8 cellular contexts compared by ENCODE assay signal in the genomic region with DNA sequence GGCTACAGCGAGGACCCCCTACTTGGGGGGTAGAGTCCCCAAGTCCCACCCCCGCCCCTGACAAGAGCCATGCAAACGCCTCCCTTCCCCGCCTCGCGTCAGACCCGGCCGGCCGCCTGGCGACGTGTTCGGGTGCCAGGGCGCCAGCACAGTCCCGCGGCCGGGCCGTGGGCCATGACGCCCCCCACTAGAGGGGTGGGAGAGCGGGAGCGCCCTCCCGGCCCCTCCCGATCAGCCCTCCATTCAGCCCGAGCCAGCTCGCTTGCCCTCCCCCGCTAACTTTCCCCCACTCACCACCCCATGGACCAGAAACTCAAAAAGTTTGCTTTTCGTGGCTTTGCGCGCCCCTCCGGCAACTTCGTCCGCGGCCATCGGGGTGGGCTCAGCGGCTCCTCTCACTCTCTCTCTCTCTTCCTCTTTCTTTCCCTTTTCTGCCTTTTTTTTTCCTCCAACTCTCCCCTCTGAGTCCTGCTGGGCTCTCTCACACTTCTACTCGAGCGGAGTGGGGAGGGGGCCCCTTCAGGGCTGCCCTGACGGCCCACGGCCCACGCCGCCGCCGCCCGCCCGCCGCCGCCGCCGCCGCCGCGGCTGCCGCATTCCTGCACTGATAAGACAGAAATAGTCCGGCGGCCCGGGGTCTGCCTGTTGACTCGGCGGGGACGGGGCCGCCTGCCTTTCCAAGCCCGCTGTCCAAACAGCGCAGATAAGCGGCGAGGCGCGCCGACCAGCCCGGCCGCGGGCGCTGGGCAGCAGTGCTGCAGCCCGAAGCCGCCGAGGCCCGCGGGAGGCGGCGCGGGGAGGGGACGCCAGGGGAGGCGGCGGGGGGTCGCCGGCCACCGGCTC. TPM values are rescaled to one million over a fixed set of nuclear protein-coding genes. Genes with fewer than 3 reads are reported as not detected.
DNase-seq lines count a peak whose midpoint lies in the region; ATAC-seq and TF ChIP-seq lines count a peak whose summit lies in the region.

TSS of gene SMARCD3 (minus strand) at position 504 of the 843 bp plus-strand sequence. CDS start at position 372, 132 bp downstream.

- H3K9me2 ChIP-seq in MM.1S (replicated peaks; ENCODE audit: insufficient read depth, low read length): no peaks in the 10 kb centered on the region

- ATAC-seq in gastroesophageal sphincter (peak; percentile 40), aorta (ENCODE audit: low FRiP score) (peak; percentile 53)
- peak; percentile 51 to 70 for ATAC-seq in natural killer cell treated with Interleukin-12 subunit alpha and Interleukin-12 subunit beta and Interleukin-15 and Interleukin-18, amount 100 ng/mL, for 72 hours

- H3K36me3 ChIP-seq in MM.1S (replicated peaks; ENCODE audit: insufficient read depth, low read length): no peaks in the 10 kb centered on the region
- H3K36me3 ChIP-seq in gastroesophageal sphincter: no peaks in the 10 kb centered on the region
- H3K36me3 ChIP-seq in aorta (ENCODE audit: control insufficient read depth in 1 of 2, insufficient read depth in 2 of 2, low read length in 1 of 2): no peaks in the 10 kb centered on the region

- TF ChIP-seq CTCF in MM.1S (IDR thresholded peaks at IDR 0.05; ENCODE audit: low read length) (no peak), gastroesophageal sphincter (IDR thresholded peaks at IDR 0.05) (no peak), GM13976 (IDR thresholded peaks at IDR 0.05; ENCODE audit: borderline replicate concordance, control extremely low read depth, extremely low read depth, insufficient read depth, missing control alignments) (no peak)

- no peaks in the 10 kb centered on the region for H3K79me2 ChIP-seq in MM.1S (ENCODE audit: low read length)

- H3K27ac ChIP-seq in MM.1S (ENCODE audit: low read length) (no peak within 1 kb of the TSS), gastroesophageal sphincter (peak within 1 kb of the TSS; percentile 55 to 96 (median 94)), aorta (ENCODE audit: low read depth in 1 of 2, low read length in 2 of 2) (peak within 1 kb of the TSS; percentile 61 to 95)

- peak; percentile 86 for DNase-seq in DMS53 (lab: John Stamatoyannopoulos, UW)
- no peak for DNase-seq in MM.1S
- peak; percentile 75 for DNase-seq in activated effector memory CD4-positive, alpha-beta T cell treated with anti-CD3 and anti-CD28 coated beads, Interleukin-2, amount 50 U/mL, for 16 hours
- DNase-seq in natural killer cell treated with Interleukin-12 subunit alpha and Interleukin-12 subunit beta and Interleukin-15 and Interleukin-18, amount 100 ng/mL, for 72 hours (ENCODE audit: low spot score): no peak
- DNase-seq in aorta: peak; percentile 82 to 92
- DNase-seq in SKM-1 (lab: John Stamatoyannopoulos, UW; ENCODE audit: unreplicated experiment): no peak
- DNase-seq in GM13976 (ENCODE audit: low spot score): no peak

- H3K4me3 ChIP-seq in MM.1S (ENCODE audit: low read length) (peak within 1 kb of the TSS; percentile 58), gastroesophageal sphincter (peak within 1 kb of the TSS; percentile 37 to 75), aorta (ENCODE audit: low read length in 2 of 2) (peak within 1 kb of the TSS; percentile 60 to 88)

- H3K36me3 Mint-ChIP-seq in natural killer cell treated with Interleukin-12 subunit alpha and Interleukin-12 subunit beta and Interleukin-15 and Interleukin-18, amount 100 ng/mL, for 72 hours: no peaks in the 10 kb centered on the region

- no peak for TF ChIP-seq EP300 in gastroesophageal sphincter (IDR thresholded peaks at IDR 0.05)

- H3K9me3 ChIP-seq in MM.1S (replicated peaks; ENCODE audit: insufficient read depth, low read length) (no peaks in the 10 kb centered on the region), gastroesophageal sphincter (no peaks in the 10 kb centered on the region), aorta (ENCODE audit: control insufficient read depth, low read length) (no peaks in the 10 kb centered on the region)

- H2AFZ ChIP-seq in MM.1S (ENCODE audit: low read length): peak within 1 kb of the TSS; percentile 51

- intact Hi-C loops in aorta (cut with DNase I): loop anchor here in 1 of 2 donors (5.0 to 10.0 kb wide), 2 partner anchors 166 to 506 kb away; partner anchors contain the start of genes FASTK and TMUB1

- H3K4me2 ChIP-seq in MM.1S (ENCODE audit: low read depth, low read length): peak within 1 kb of the TSS; percentile 94

- H3K4me1 ChIP-seq in MM.1S (ENCODE audit: low read length): peaks cover 19% of the 10 kb centered on the region
- H3K4me1 ChIP-seq in gastroesophageal sphincter: peaks cover 0 to 93% (median 60%) of the 10 kb centered on the region in 3 donors
- no peaks in the 10 kb centered on the region for H3K4me1 ChIP-seq in aorta (ENCODE audit: control insufficient read depth in 1 of 2, insufficient read depth in 2 of 2, low read length in 2 of 2)

- H3K27me3 ChIP-seq in MM.1S (replicated peaks; ENCODE audit: insufficient read depth, low read length): peaks cover 88% of the 10 kb centered on the region
- H3K27me3 ChIP-seq in gastroesophageal sphincter: peaks cover 12% of the 10 kb centered on the region
- H3K27me3 ChIP-seq in aorta (ENCODE audit: control insufficient read depth in 1 of 2, insufficient read depth in 2 of 2, low read length in 1 of 2): no peaks in the 10 kb centered on the region

- H3K9me3 Mint-ChIP-seq in natural killer cell treated with Interleukin-12 subunit alpha and Interleukin-12 subunit beta and Interleukin-15 and Interleukin-18, amount 100 ng/mL, for 72 hours: no peaks in the 10 kb centered on the region

- H3K27ac Mint-ChIP-seq in natural killer cell treated with Interleukin-12 subunit alpha and Interleukin-12 subunit beta and Interleukin-15 and Interleukin-18, amount 100 ng/mL, for 72 hours: peak within 1 kb of the TSS in 1 of 2 donors; percentile 43

- in situ Hi-C loops in GM13976 (cut with MboI; ENCODE audit: low sequenced_read_pairs, unreplicated experiment): no loop called here

- H4K20me1 ChIP-seq in MM.1S (ENCODE audit: insufficient read depth, low read length): peaks cover 5% of the 10 kb centered on the region; the same call in 1 of the 2 replicates

- peaks cover 28 to 33% of the 10 kb centered on the region in 2 donors for H3K4me1 Mint-ChIP-seq in natural killer cell treated with Interleukin-12 subunit alpha and Interleukin-12 subunit beta and Interleukin-15 and Interleukin-18, amount 100 ng/mL, for 72 hours (ENCODE audit: low read depth in 2 of 2)

- no peaks in the 10 kb centered on the region for H3F3A ChIP-seq in MM.1S (ENCODE audit: insufficient read depth, low read length)

- TF ChIP-seq POLR2A in gastroesophageal sphincter (IDR thresholded peaks at IDR 0.05): no peak

- no peak within 1 kb of the TSS; the same call in 1 of the 2 replicates for H3K9ac ChIP-seq in MM.1S (ENCODE audit: low read length)

- H3K4me3 Mint-ChIP-seq in natural killer cell treated with Interleukin-12 subunit alpha and Interleukin-12 subunit beta and Interleukin-15 and Interleukin-18, amount 100 ng/mL, for 72 hours: peak within 1 kb of the TSS; percentile 90

- WGBS in gastroesophageal sphincter (ENCODE audit: low coverage in 1 of 2), 2 donors: 0% methylated on average over 7 to 8 of the region's 84 CpGs
- WGBS in aorta, 2 donors: 1% methylated on average over 41 to 84 of the region's 84 CpGs

- peaks cover 28 to 41% of the 10 kb centered on the region in 2 donors for H3K27me3 Mint-ChIP-seq in natural killer cell treated with Interleukin-12 subunit alpha and Interleukin-12 subunit beta and Interleukin-15 and Interleukin-18, amount 100 ng/mL, for 72 hours

RNA-seq across cellular contexts. Expression of gene SMARCD3, which starts in this region (rescaled TPM):
- 10 to 100 TPM; 23.6 to 45.1 (median 39.8) TPM for total RNA-seq in gastroesophageal sphincter
- total RNA-seq in natural killer cell treated with Interleukin-12 subunit alpha and Interleukin-12 subunit beta and Interleukin-15 and Interleukin-18, amount 100 ng/mL, for 72 hours: 1 to 10 TPM in 1 of 2 donors, under 1 TPM in 1; 0.93 to 1.2 TPM
- 10 to 100 TPM; 52.4 to 84.4 TPM for total RNA-seq in aorta
- polyA plus RNA-seq in aorta: 100 to 1,000 TPM in 1 of 2 donors, 10 to 100 TPM in 1; 48.5 to 182 TPM

Comparison
In these comparisons a context has a peak if more than half of its experiments do, and no peak if none do; other contexts are left out.
1. RNA of gene SMARCD3 (total RNA-seq): 52.4 to 84.4 TPM in aorta and 23.6 to 45.1 TPM in gastroesophageal sphincter; 0.93 to 1.2 TPM in natural killer cell treated with Interleukin-12 subunit alpha and Interleukin-12 subunit beta and Interleukin-15 and Interleukin-18, amount 100 ng/mL, for 72 hours; every median in the first group is over 10 times any median in the second.
2. DNase-seq: peak in DMS53 (single experiment), activated effector memory CD4-positive, alpha-beta T cell treated with anti-CD3 and anti-CD28 coated beads, Interleukin-2, amount 50 U/mL, for 16 hours (single experiment) and aorta (2 of 2); none in MM.1S (single experiment), natural killer cell treated with Interleukin-12 subunit alpha and Interleukin-12 subunit beta and Interleukin-15 and Interleukin-18, amount 100 ng/mL, for 72 hours (single experiment), SKM-1 (single experiment) and GM13976 (single experiment).
3. Peak in every context shown above with its lines, with median percentiles within 50 percentile points of each other: H3K4me3 ChIP-seq and ATAC-seq.